Comparison of ENCODE assay signal across 28 cellular contexts in the genomic region with DNA sequence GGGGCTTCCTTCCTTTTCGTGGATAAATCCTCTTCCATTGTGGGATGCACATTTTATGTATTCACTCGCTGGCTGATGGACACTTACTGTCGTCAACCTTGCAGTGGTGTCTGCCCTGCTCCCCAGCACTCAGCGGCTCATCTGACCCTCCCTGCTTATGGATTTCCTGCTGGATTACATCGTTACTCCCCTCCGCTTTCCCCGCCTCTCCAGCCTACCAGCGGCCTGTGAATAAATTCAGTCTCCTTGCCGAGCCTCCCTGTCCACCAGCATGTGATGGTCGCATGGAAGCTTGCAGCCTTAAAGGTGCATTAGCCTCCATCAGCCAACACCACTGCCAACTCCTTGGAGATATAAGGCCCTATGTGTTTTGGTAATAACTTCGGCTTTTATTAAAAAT.
"Had no signal": no experiment of that assay in that cellular context is flagged by ENCODE, and none has a peak within 500 bp of the region (broad histone marks: within the 10 kb centered on the region; RNA-seq: fewer than 3 reads in every experiment).

No MANE protein-coding gene starts in this region.

- H3K27me3 ChIP-seq: colonic mucosa, gastrocnemius medialis, hepatocyte, ovary, sigmoid colon, upper lobe of left lung had no signal

- ATAC-seq: activated CD8-positive, alpha-beta T cell treated with anti-CD3 and anti-CD28 coated beads for 36 hours; activated naive CD4-positive, alpha-beta T cell treated with anti-CD3 and anti-CD28 coated beads, Interleukin-2, amount 50 U/mL, for 72 hours; activated T-cell treated with anti-CD3 and anti-CD28 coated beads, Interleukin-2, amount 50 U/mL, for 4 hours; activated T-helper 17 cell treated with anti-CD3 and anti-CD28 coated beads, Interleukin-2, amount 50 U/mL, for 72 hours; gastrocnemius medialis; left cardiac atrium; stimulated activated memory B cell treated with anti-CD40 and anti-IgM and Interleukin-4, amounts not matched to agents 10 μg/mL and 1 μg/mL and 100 μg/mL, for 72 hours; stimulated activated naive CD8-positive, alpha-beta T cell treated with anti-CD3 and anti-CD28 coated beads, Interleukin-15, amount 100 ng/mL, for 72 hours had no signal

- H3K4me1 ChIP-seq: colonic mucosa, gastrocnemius medialis, sigmoid colon, upper lobe of left lung had no signal

- H2AFZ ChIP-seq: hepatocyte had no signal

- H3K36me3 Mint-ChIP-seq: activated naive CD4-positive, alpha-beta T cell treated with anti-CD3 and anti-CD28 coated beads, Interleukin-2, amount 50 U/mL, for 72 hours; mesothelial cell of epicardium; naive B cell; stimulated activated memory B cell treated with anti-CD40 and anti-IgM and Interleukin-4, amounts not matched to agents 10 μg/mL and 1 μg/mL and 100 μg/mL, for 72 hours had no signal

- H3K36me3 ChIP-seq: colonic mucosa, gastrocnemius medialis, ovary, sigmoid colon, upper lobe of left lung had no signal

- H3K79me2 ChIP-seq: hepatocyte had no signal

- H3K4me3 Mint-ChIP-seq: activated B cell treated with CpG ODN at 0.5 μM for 24 hours; activated CD8-positive, alpha-beta T cell treated with anti-CD3 and anti-CD28 coated beads for 36 hours; activated T-cell treated with anti-CD3 and anti-CD28 coated beads, Interleukin-2, amount 50 U/mL, for 4 hours; activated T-helper 17 cell treated with anti-CD3 and anti-CD28 coated beads, Interleukin-2, amount 50 U/mL, for 72 hours; mesothelial cell of epicardium; naive B cell; nephron progenitor cell; stimulated activated memory B cell treated with anti-CD40 and anti-IgM and Interleukin-4, amounts not matched to agents 10 μg/mL and 1 μg/mL and 100 μg/mL, for 72 hours; stimulated activated naive CD8-positive, alpha-beta T cell treated with anti-CD3 and anti-CD28 coated beads, Interleukin-15, amount 100 ng/mL, for 72 hours had no signal

- H3K4me2 ChIP-seq: hepatocyte had no signal

- H3K4me1 Mint-ChIP-seq: activated B cell treated with CpG ODN at 0.5 μM for 24 hours; activated T-helper 17 cell treated with anti-CD3 and anti-CD28 coated beads, Interleukin-2, amount 50 U/mL, for 72 hours; naive B cell; stimulated activated memory B cell treated with anti-CD40 and anti-IgM and Interleukin-4, amounts not matched to agents 10 μg/mL and 1 μg/mL and 100 μg/mL, for 72 hours; stimulated activated naive CD8-positive, alpha-beta T cell treated with anti-CD3 and anti-CD28 coated beads, Interleukin-15, amount 100 ng/mL, for 72 hours had no signal

- H3K27ac ChIP-seq: colonic mucosa, dorsolateral prefrontal cortex, gastrocnemius medialis, hepatocyte, ovary, sigmoid colon, upper lobe of left lung had no signal

- H3K27me3 Mint-ChIP-seq: activated B cell treated with CpG ODN at 0.5 μM for 24 hours; activated CD8-positive, alpha-beta T cell treated with anti-CD3 and anti-CD28 coated beads for 36 hours; naive B cell; progenitor cell of endocrine pancreas; stimulated activated memory B cell treated with anti-CD40 and anti-IgM and Interleukin-4, amounts not matched to agents 10 μg/mL and 1 μg/mL and 100 μg/mL, for 72 hours; stimulated activated naive CD8-positive, alpha-beta T cell treated with anti-CD3 and anti-CD28 coated beads, Interleukin-15, amount 100 ng/mL, for 72 hours had no signal

- H3K4me3 ChIP-seq: colonic mucosa, dorsolateral prefrontal cortex, gastrocnemius medialis, hepatocyte, ovary, sigmoid colon, upper lobe of left lung had no signal

- DNase-seq: activated B cell treated with CpG ODN at 0.5 μM for 24 hours; activated CD4-positive, alpha-beta T cell treated with anti-CD3 and anti-CD28 coated beads, Interleukin-2, amount 50 U/mL, for 1 hour; activated CD8-positive, alpha-beta T cell treated with anti-CD3 and anti-CD28 coated beads for 36 hours; activated gamma-delta T cell treated with Interleukin-2 at 50 U/mL for 16 hours; activated T-cell treated with anti-CD3 and anti-CD28 coated beads, Interleukin-2, amount 50 U/mL, for 4 hours; anterior cingulate cortex; cerebellar nuclear complex; colonic mucosa; dorsolateral prefrontal cortex; effector memory CD4-positive, alpha-beta T cell; gastrocnemius medialis; left cardiac atrium; naive B cell; nephron progenitor cell; ovary; sigmoid colon; small intestine; stimulated activated CD4-positive, alpha-beta T cell treated with anti-CD3 and anti-CD28 coated beads, Interleukin-4, amount 100 ng/mL, for 24 hours; stimulated activated naive CD8-positive, alpha-beta T cell treated with anti-CD3 and anti-CD28 coated beads, Interleukin-15, amount 100 ng/mL, for 72 hours; substantia nigra; T-helper 2 cell; upper lobe of left lung had no signal

- H3K27ac Mint-ChIP-seq: activated B cell treated with CpG ODN at 0.5 μM for 24 hours; activated CD8-positive, alpha-beta T cell treated with anti-CD3 and anti-CD28 coated beads for 36 hours; activated naive CD4-positive, alpha-beta T cell treated with anti-CD3 and anti-CD28 coated beads, Interleukin-2, amount 50 U/mL, for 72 hours; activated T-helper 17 cell treated with anti-CD3 and anti-CD28 coated beads, Interleukin-2, amount 50 U/mL, for 72 hours; mesothelial cell of epicardium; nephron progenitor cell; progenitor cell of endocrine pancreas; stimulated activated memory B cell treated with anti-CD40 and anti-IgM and Interleukin-4, amounts not matched to agents 10 μg/mL and 1 μg/mL and 100 μg/mL, for 72 hours had no signal
